In the genomic region with DNA sequence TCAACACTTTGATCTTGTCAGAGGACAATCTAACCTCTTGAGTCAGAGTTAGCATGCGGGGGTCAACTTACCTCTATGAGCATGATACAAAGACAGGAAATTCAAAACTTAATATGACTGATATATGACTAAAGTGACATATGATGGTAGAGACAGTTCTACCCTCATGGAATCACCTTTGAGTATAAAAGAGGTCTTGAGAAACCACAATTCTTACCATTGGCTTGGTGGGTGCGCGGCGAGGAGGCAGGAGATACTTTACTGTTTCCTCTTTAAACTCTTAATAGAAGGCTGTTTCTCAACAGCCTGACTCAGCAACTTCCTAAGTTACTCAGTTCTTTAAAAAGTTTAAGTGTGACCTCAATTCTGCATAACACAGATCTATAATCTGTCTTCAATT, we compare ENCODE assay signal across 15 cellular contexts.
DNase-seq lines count a peak whose midpoint lies in the region; ATAC-seq, FAIRE-seq and TF ChIP-seq lines count a peak whose summit lies in the region.
"Had no signal": no experiment of that assay in that cellular context is flagged by ENCODE, and none has a peak within 500 bp of the region (broad histone marks: within the 10 kb centered on the region; RNA-seq: fewer than 3 reads in every experiment).

No MANE protein-coding gene starts in this region.

- CTCF ChIA-PET in activated naive CD4-positive, alpha-beta T cell treated with anti-CD3 and anti-CD28 coated beads for 36 hours (lab: Charles Lee) = no interaction called here
- CTCF ChIA-PET in activated naive CD4-positive, alpha-beta T cell treated with anti-CD3 and anti-CD28 coated beads, Interleukin-2, amount 10 ng/mL, durations not matched to agents 7 days and 5 days (lab: Charles Lee) = no interaction called here

- no peak overlapping the region for H3K27ac Mint-ChIP-seq in activated naive CD4-positive, alpha-beta T cell treated with anti-CD3 and anti-CD28 coated beads for 36 hours
- H3K27ac Mint-ChIP-seq in activated naive CD4-positive, alpha-beta T cell treated with anti-CD3 and anti-CD28 coated beads, Interleukin-2, amount 10 ng/mL, durations not matched to agents 7 days and 5 days = no peak overlapping the region
- H3K27ac Mint-ChIP-seq: activated T-helper 1 cell treated with anti-CD3 and anti-CD28 coated beads, Interleukin-12 subunit alpha, Interleukin-12 subunit beta, Interleukin-2, Interleukin-4 antibody, amounts not matched to agents 30 ng/mL and 10 ng/mL and 1 ng/mL, durations not matched to agents 14 hours and 24 hours and 36 hours had no signal

- H3K4me3 ChIP-seq in NB4 (ENCODE audit: low read depth, low read length) (no peak overlapping the region), bronchial epithelial cell (ENCODE audit: low read depth, low read length) (no peak overlapping the region)
- H3K4me3 ChIP-seq: esophagus squamous epithelium, Peyer's patch had no signal

- no peaks in the 10 kb centered on the region for H3K36me3 ChIP-seq in bronchial epithelial cell (ENCODE audit: control insufficient read depth, insufficient read depth, low read length)
- H3K36me3 ChIP-seq: esophagus squamous epithelium, Peyer's patch had no signal

- H3K9me3 Mint-ChIP-seq in activated naive CD4-positive, alpha-beta T cell treated with anti-CD3 and anti-CD28 coated beads for 36 hours = no peaks in the 10 kb centered on the region
- H3K9me3 Mint-ChIP-seq in activated naive CD4-positive, alpha-beta T cell treated with anti-CD3 and anti-CD28 coated beads, Interleukin-2, amount 10 ng/mL, durations not matched to agents 7 days and 5 days = no peaks in the 10 kb centered on the region
- H3K9me3 Mint-ChIP-seq: activated T-helper 1 cell treated with anti-CD3 and anti-CD28 coated beads, Interleukin-12 subunit alpha, Interleukin-12 subunit beta, Interleukin-2, Interleukin-4 antibody, amounts not matched to agents 30 ng/mL and 10 ng/mL and 1 ng/mL, durations not matched to agents 14 hours and 24 hours and 36 hours had no signal

- intact Hi-C loops in activated naive CD4-positive, alpha-beta T cell treated with anti-CD3 and anti-CD28 coated beads for 36 hours (cut with micrococcal nuclease) = no loop called here

- no peak for FAIRE-seq in bronchial epithelial cell (lab: Jason Lieb, UNC)

- TF ChIP-seq POLR2A in NB4 (IDR thresholded peaks at IDR 0.05; ENCODE audit: extremely low read depth, insufficient read length) = no peak

- no peaks in the 10 kb centered on the region for H3K27me3 ChIP-seq in bronchial epithelial cell (ENCODE audit: control insufficient read depth, insufficient read depth, low read length)
- H3K27me3 ChIP-seq: esophagus squamous epithelium, Peyer's patch had no signal

- TF ChIP-seq CTCF in NB4 (IDR thresholded peaks at IDR 0.05; ENCODE audit: low read depth, low read length) (no peak), bronchial epithelial cell (IDR thresholded peaks at IDR 0.05; ENCODE audit: insufficient read depth, low read length, severe bottlenecking) (no peak)

- H3K4me3 Mint-ChIP-seq in activated naive CD4-positive, alpha-beta T cell treated with anti-CD3 and anti-CD28 coated beads for 36 hours = no peak overlapping the region
- no peak overlapping the region for H3K4me3 Mint-ChIP-seq in activated naive CD4-positive, alpha-beta T cell treated with anti-CD3 and anti-CD28 coated beads, Interleukin-2, amount 10 ng/mL, durations not matched to agents 7 days and 5 days
- H3K4me3 Mint-ChIP-seq: activated T-helper 1 cell treated with anti-CD3 and anti-CD28 coated beads, Interleukin-12 subunit alpha, Interleukin-12 subunit beta, Interleukin-2, Interleukin-4 antibody, amounts not matched to agents 30 ng/mL and 10 ng/mL and 1 ng/mL, durations not matched to agents 14 hours and 24 hours and 36 hours had no signal

- DNase-seq in activated naive CD4-positive, alpha-beta T cell treated with anti-CD3 and anti-CD28 coated beads for 36 hours = peak; percentile 5
- no peak for DNase-seq in activated naive CD4-positive, alpha-beta T cell treated with anti-CD3 and anti-CD28 coated beads, Interleukin-2, amount 10 ng/mL, durations not matched to agents 7 days and 5 days
- DNase-seq in NB4 (ENCODE audit: low read depth) = peak; percentile 92
- DNase-seq in bronchial epithelial cell (ENCODE audit: low read depth) = peak; percentile 23
- DNase-seq in stimulated activated CD8-positive, alpha-beta memory T cell treated with anti-CD3 and anti-CD28 coated beads, Interleukin-4, amount 100 ng/mL, for 48 hours = peak; percentile 23
- DNase-seq in NCI-H510A treated with DMSO at 0.1 percent for 48 hours (lab: John Stamatoyannopoulos, UW) = no peak
- DNase-seq in cerebellar cortex (ENCODE audit: low spot score) = no peak
- DNase-seq: activated CD4-positive, alpha-beta T cell treated with anti-CD3 and anti-CD28 coated beads for 4 hours; anterior cingulate cortex; dermis blood vessel endothelial cell; esophagus squamous epithelium; NCI-H1105 treated with DMSO at 0.1 percent for 48 hours; Peyer's patch had no signal

- no peaks in the 10 kb centered on the region for H3K4me1 Mint-ChIP-seq in activated naive CD4-positive, alpha-beta T cell treated with anti-CD3 and anti-CD28 coated beads for 36 hours (ENCODE audit: low read depth)
- no peaks in the 10 kb centered on the region for H3K4me1 Mint-ChIP-seq in activated naive CD4-positive, alpha-beta T cell treated with anti-CD3 and anti-CD28 coated beads, Interleukin-2, amount 10 ng/mL, durations not matched to agents 7 days and 5 days

- no peaks in the 10 kb centered on the region for H3K36me3 Mint-ChIP-seq in activated naive CD4-positive, alpha-beta T cell treated with anti-CD3 and anti-CD28 coated beads for 36 hours (ENCODE audit: low read depth)
- no peaks in the 10 kb centered on the region for H3K36me3 Mint-ChIP-seq in activated naive CD4-positive, alpha-beta T cell treated with anti-CD3 and anti-CD28 coated beads, Interleukin-2, amount 10 ng/mL, durations not matched to agents 7 days and 5 days

- ATAC-seq in HG02973 (IDR thresholded peaks at IDR 0.05; ENCODE audit: unreplicated experiment) = no peak

- peaks cover 2% of the 10 kb centered on the region for H3K27me3 Mint-ChIP-seq in activated naive CD4-positive, alpha-beta T cell treated with anti-CD3 and anti-CD28 coated beads for 36 hours (ENCODE audit: low read depth)
- H3K27me3 Mint-ChIP-seq in activated naive CD4-positive, alpha-beta T cell treated with anti-CD3 and anti-CD28 coated beads, Interleukin-2, amount 10 ng/mL, durations not matched to agents 7 days and 5 days = peaks cover 4% of the 10 kb centered on the region

Comparison
In these comparisons a context has a peak if more than half of its experiments do, and no peak if none do; other contexts are left out.
1. DNase-seq: peak in activated naive CD4-positive, alpha-beta T cell treated with anti-CD3 and anti-CD28 coated beads for 36 hours (single experiment), NB4 (single experiment), bronchial epithelial cell (single experiment) and stimulated activated CD8-positive, alpha-beta memory T cell treated with anti-CD3 and anti-CD28 coated beads, Interleukin-4, amount 100 ng/mL, for 48 hours (single experiment); none in activated naive CD4-positive, alpha-beta T cell treated with anti-CD3 and anti-CD28 coated beads, Interleukin-2, amount 10 ng/mL, durations not matched to agents 7 days and 5 days (single experiment), NCI-H510A treated with DMSO at 0.1 percent for 48 hours (single experiment) and cerebellar cortex (single experiment).